8 cellular contexts compared by ENCODE assay signal in genomic region chr4:128863314-128864075, GRCh38. TPM values are rescaled to one million over a fixed set of nuclear protein-coding genes. Genes with fewer than 3 reads are reported as not detected.
A peak's percentile ranks its signal among the peaks of the same experiment; 100 is the strongest.
DNase-seq lines count a peak whose midpoint lies in the region; ATAC-seq, FAIRE-seq and TF ChIP-seq lines count a peak whose summit lies in the region.

No MANE protein-coding gene starts in this region.

- no peaks in the 10 kb centered on the region for H3K9me3 Mint-ChIP-seq in activated T-helper 2 cell treated with anti-CD3 and anti-CD28 coated beads, Interferon-gamma antibody, Interleukin-2, Interleukin-4, amounts not matched to agents 10 μg/mL and 5 μg/mL and 100 μg/mL, durations not matched to agents 14 hours and 24 hours and 36 hours

- H3K9me3 ChIP-seq in HUES48 (ENCODE audit: control insufficient read depth, insufficient read depth, low read length) (no peaks in the 10 kb centered on the region), thyroid gland (no peaks in the 10 kb centered on the region)

- H3K9ac ChIP-seq in HUES48 (ENCODE audit: low read depth, low read length): no peak overlapping the region

- H3K36me3 ChIP-seq in HUES48 (ENCODE audit: control insufficient read depth, insufficient read depth, low read length): peaks cover 99% of the 10 kb centered on the region
- H3K36me3 ChIP-seq in thyroid gland: peaks cover 35 to 45% of the 10 kb centered on the region in 2 donors

- peaks cover 30% of the 10 kb centered on the region for H3K4me1 ChIP-seq in HUES48 (ENCODE audit: control insufficient read depth, insufficient read depth, low read length)
- H3K4me1 ChIP-seq in thyroid gland: peaks cover 0 to 7% of the 10 kb centered on the region in 2 donors

- H3K27ac ChIP-seq in HUES48 (ENCODE audit: low read depth, low read length) (peak overlapping the region; percentile 59), thyroid gland (peak overlapping the region in 1 of 3 donors; percentile 24)

- no peak for TF ChIP-seq POLR2A in thyroid gland (IDR thresholded peaks at IDR 0.05)

- H3K36me3 Mint-ChIP-seq in activated T-helper 2 cell treated with anti-CD3 and anti-CD28 coated beads, Interferon-gamma antibody, Interleukin-2, Interleukin-4, amounts not matched to agents 10 μg/mL and 5 μg/mL and 100 μg/mL, durations not matched to agents 14 hours and 24 hours and 36 hours (ENCODE audit: low read depth): peaks cover 78% of the 10 kb centered on the region

- H3K4me3 ChIP-seq in HUES48 (ENCODE audit: low read depth, low read length) (no peak overlapping the region), fibroblast of villous mesenchyme (ENCODE audit: low read depth, low read length) (no peak overlapping the region), thyroid gland (replicated peaks in 1 of 3) (no peak overlapping the region)

- intact Hi-C loops in activated T-helper 2 cell treated with anti-CD3 and anti-CD28 coated beads, Interferon-gamma antibody, Interleukin-2, Interleukin-4, amounts not matched to agents 10 μg/mL and 5 μg/mL and 100 μg/mL, durations not matched to agents 14 hours and 24 hours and 36 hours (cut with micrococcal nuclease): loop anchor here (1.0 to 10.0 kb wide), 8 partner anchors 23 to 672 kb away; partner anchors contain the start of gene SCLT1
- intact Hi-C loops in thyroid gland (cut with DNase I): loop anchor here (5.0 to 10.0 kb wide), 4 partner anchors 51 to 679 kb away; partner anchors contain the start of genes C4orf33 and SCLT1

- ATAC-seq in HG03025 (IDR thresholded peaks at IDR 0.05; ENCODE audit: low FRiP score, unreplicated experiment): no peak

- H3K4me1 Mint-ChIP-seq in activated T-helper 2 cell treated with anti-CD3 and anti-CD28 coated beads, Interferon-gamma antibody, Interleukin-2, Interleukin-4, amounts not matched to agents 10 μg/mL and 5 μg/mL and 100 μg/mL, durations not matched to agents 14 hours and 24 hours and 36 hours (ENCODE audit: low read depth): peaks cover 46% of the 10 kb centered on the region

- no peak overlapping the region for H3K4me3 Mint-ChIP-seq in activated T-helper 2 cell treated with anti-CD3 and anti-CD28 coated beads, Interferon-gamma antibody, Interleukin-2, Interleukin-4, amounts not matched to agents 10 μg/mL and 5 μg/mL and 100 μg/mL, durations not matched to agents 14 hours and 24 hours and 36 hours (ENCODE audit: low read depth)

- peak overlapping the region; percentile 67 for H3K27ac Mint-ChIP-seq in activated T-helper 2 cell treated with anti-CD3 and anti-CD28 coated beads, Interferon-gamma antibody, Interleukin-2, Interleukin-4, amounts not matched to agents 10 μg/mL and 5 μg/mL and 100 μg/mL, durations not matched to agents 14 hours and 24 hours and 36 hours

- POLR2A ChIA-PET in GM10248 (lab: Yijun Ruan, JAX): interaction anchor here (0.6 to 0.9 kb wide), 2 partner anchors 38 to 230 kb away, joined by 3 read pairs; partner anchors contain the start of gene SCLT1

- TF ChIP-seq CTCF in GM10248 (IDR thresholded peaks at IDR 0.05; ENCODE audit: control extremely low read depth, extremely low read depth, low read depth, missing control alignments): peak; percentile 67
- TF ChIP-seq CTCF in fibroblast of villous mesenchyme (IDR thresholded peaks at IDR 0.05; ENCODE audit: insufficient read depth, low read depth, low read length): peak; percentile 83
- TF ChIP-seq CTCF in thyroid gland (IDR thresholded peaks at IDR 0.05): peak; percentile 46 to 91 (median 78)

- DNase-seq in GM10248 (ENCODE audit: extremely low spot score) (peak; percentile 50), RCC 7860 (ENCODE audit: low spot score) (peak; percentile 54), fibroblast of villous mesenchyme (ENCODE audit: low read depth) (peak; percentile 83), non-pigmented ciliary epithelial cell (ENCODE audit: low read depth) (peak; percentile 38), thyroid gland (peak; percentile 69 to 81)
- peak; percentile 41 for DNase-seq in activated T-helper 2 cell treated with anti-CD3 and anti-CD28 coated beads, Interferon-gamma antibody, Interleukin-2, Interleukin-4, amounts not matched to agents 10 μg/mL and 5 μg/mL and 100 μg/mL, durations not matched to agents 14 hours and 24 hours and 36 hours (ENCODE audit: low spot score)

- 47 to 53% methylated on average over 10 of the region's 10 CpGs for WGBS in thyroid gland, 2 donors

- FAIRE-seq in RCC 7860 (lab: Jason Lieb, UNC): no peak

- CTCF ChIA-PET in GM10248 (lab: Yijun Ruan, JAX): interaction anchor here (0.9 to 3.0 kb wide), 19 partner anchors 9 to 289 kb away, joined by 3 to 20 read pairs (median 5); partner anchors contain the start of genes JADE1 and SCLT1

- no peaks in the 10 kb centered on the region for H3K27me3 Mint-ChIP-seq in activated T-helper 2 cell treated with anti-CD3 and anti-CD28 coated beads, Interferon-gamma antibody, Interleukin-2, Interleukin-4, amounts not matched to agents 10 μg/mL and 5 μg/mL and 100 μg/mL, durations not matched to agents 14 hours and 24 hours and 36 hours (ENCODE audit: low read depth)

- H3K27me3 ChIP-seq in HUES48 (ENCODE audit: control insufficient read depth, insufficient read depth, low read length) (no peaks in the 10 kb centered on the region), thyroid gland (no peaks in the 10 kb centered on the region)

RNA-seq across cellular contexts. Expression of gene JADE1, which starts 54.0 kb away (rescaled TPM):
- 33.6 and 37.8 TPM in 2 replicates for total RNA-seq in activated T-helper 2 cell treated with anti-CD3 and anti-CD28 coated beads, Interferon-gamma antibody, Interleukin-2, Interleukin-4, amounts not matched to agents 10 μg/mL and 5 μg/mL and 100 μg/mL, durations not matched to agents 14 hours and 24 hours and 36 hours
- 29.6 and 38.4 TPM in 2 replicates for total RNA-seq in fibroblast of villous mesenchyme
- 100 to 1,000 TPM in 1 of 4 donors, 10 to 100 TPM in 3; 63.5 to 102 (median 74.4) TPM for total RNA-seq in thyroid gland
